Comparison of ENCODE assay signal across 8 cellular contexts in the genomic region with DNA sequence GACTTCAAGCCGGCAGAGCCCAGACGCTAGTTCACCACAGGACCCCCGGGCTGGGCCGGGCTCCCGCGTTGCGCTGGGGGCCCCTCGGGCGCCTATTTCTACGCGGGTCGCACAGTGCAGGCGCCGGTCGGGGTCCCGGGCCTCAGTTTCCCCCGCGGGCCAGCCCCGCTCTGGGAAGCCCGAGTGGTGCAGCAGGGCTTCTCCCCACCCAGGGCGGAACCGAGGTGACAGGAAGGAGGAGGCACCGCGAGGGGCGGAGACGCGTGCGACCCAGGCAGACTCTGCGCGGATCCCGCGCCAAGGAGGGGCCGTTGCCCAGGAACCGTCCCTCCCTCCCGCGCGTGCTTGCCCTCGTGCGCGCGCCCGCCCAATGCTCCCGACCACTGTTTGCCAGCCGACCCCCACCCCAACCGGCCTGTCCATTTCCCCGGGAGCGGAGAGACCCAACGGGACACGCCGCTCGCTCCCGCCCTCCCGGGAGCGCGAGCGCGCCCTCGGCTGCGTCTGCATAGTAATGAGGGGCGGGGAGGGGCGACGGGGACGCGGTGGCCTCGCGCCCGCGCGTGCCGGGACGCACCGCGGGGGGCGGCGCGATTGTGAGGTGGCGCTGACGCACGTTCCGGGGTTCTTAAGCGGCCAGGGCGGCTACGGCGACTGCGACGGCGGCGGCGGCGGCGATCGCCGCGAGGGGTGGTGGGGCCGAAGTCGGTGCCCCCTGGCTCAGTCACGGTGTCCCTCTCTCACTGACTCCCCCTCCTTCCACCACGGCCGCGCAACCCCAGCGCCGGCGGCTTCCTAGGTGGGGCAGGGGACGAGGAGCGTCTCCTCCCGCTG. TPM values are rescaled to one million over a fixed set of nuclear protein-coding genes. Genes with fewer than 3 reads are reported as not detected.
A peak's percentile ranks its signal among the peaks of the same experiment; 100 is the strongest.
DNase-seq lines count a peak whose midpoint lies in the region; ATAC-seq and TF ChIP-seq lines count a peak whose summit lies in the region.

A gene (plus strand): TSS at position 657 of the 834 bp plus-strand sequence. CDS start 193 bp downstream, outside the sequence.

- ATAC-seq in CD4-positive, alpha-beta T cell (ENCODE audit: poor library complexity): peak; percentile 65
- ATAC-seq in GM19438 (IDR thresholded peaks at IDR 0.05; ENCODE audit: low read depth, unreplicated experiment) (peak; percentile 52), HG03571 (IDR thresholded peaks at IDR 0.05; ENCODE audit: unreplicated experiment) (peak; percentile 55)

- H3K4me1 ChIP-seq in NT2/D1 (ENCODE audit: insufficient read depth, insufficient read length) (no peaks in the 10 kb centered on the region), endocrine pancreas (ENCODE audit: control insufficient read depth, insufficient read depth, low read length) (peaks cover 18% of the 10 kb centered on the region)

- peak within 1 kb of the TSS; percentile 100 for H3K27ac ChIP-seq in CD4-positive, alpha-beta T cell (ENCODE audit: low read depth, low read length)

- peak within 1 kb of the TSS; percentile 99 for H3K4me3 Mint-ChIP-seq in CD4-positive, alpha-beta T cell

- no peaks in the 10 kb centered on the region for H3K9me3 Mint-ChIP-seq in CD4-positive, alpha-beta T cell

- no peaks in the 10 kb centered on the region for H3K27me3 ChIP-seq in CD4-positive, alpha-beta T cell (ENCODE audit: control insufficient read depth, insufficient read depth, low read length)
- no peaks in the 10 kb centered on the region for H3K27me3 ChIP-seq in NT2/D1 (ENCODE audit: insufficient read depth, insufficient read length)
- no peaks in the 10 kb centered on the region for H3K27me3 ChIP-seq in endocrine pancreas (ENCODE audit: control insufficient read depth, insufficient read depth, low read length)

- peak; percentile 84 to 93 (median 88) for DNase-seq in CD4-positive, alpha-beta T cell
- DNase-seq in NT2/D1 (ENCODE audit: low read depth, low spot score) (peak; percentile 70), mesenteric fat pad (ENCODE audit: low spot score) (peak; percentile 98)
- DNase-seq in activated CD8-positive, alpha-beta memory T cell treated with anti-CD3 and anti-CD28 coated beads, Interleukin-2, amount 50 U/mL, for 1 hour (ENCODE audit: extremely low read depth): peak; percentile 81
- peak; percentile 82 for DNase-seq in stimulated activated CD8-positive, alpha-beta memory T cell treated with anti-CD3 and anti-CD28 coated beads, Interleukin-15, amount 100 ng/mL, for 1 hour (ENCODE audit: low read depth)

- H3K9ac ChIP-seq in NT2/D1 (ENCODE audit: insufficient read length, low read depth) (peak within 1 kb of the TSS; percentile 93), endocrine pancreas (ENCODE audit: control insufficient read depth, insufficient read depth, low read length) (peak within 1 kb of the TSS; percentile 99)

- peak within 1 kb of the TSS; percentile 99 for H3K27ac Mint-ChIP-seq in CD4-positive, alpha-beta T cell

- POLR2A ChIA-PET in CD4-positive, alpha-beta T cell (lab: Charles Lee): interaction anchor here (1.0 to 2.3 kb wide), 13 partner anchors 10 to 1518 kb away, joined by 3 to 16 read pairs (median 4); a partner anchor contains a TSS

- intact Hi-C loops in CD4-positive, alpha-beta T cell (cut with DNase I, micrococcal nuclease): loop anchor here (1.0 to 5.0 kb wide), 9 partner anchors 77 to 1520 kb away; a partner anchor contains a TSS

- TF ChIP-seq CTCF in CD4-positive, alpha-beta T cell (IDR thresholded peaks at IDR 0.05): no peak

- no peaks in the 10 kb centered on the region for H3K27me3 Mint-ChIP-seq in CD4-positive, alpha-beta T cell

- H3K36me3 Mint-ChIP-seq in CD4-positive, alpha-beta T cell (ENCODE audit: low read depth): peaks cover 28% of the 10 kb centered on the region

- H3K36me3 ChIP-seq in NT2/D1 (ENCODE audit: insufficient read depth, insufficient read length, low read length): no peaks in the 10 kb centered on the region
- no peaks in the 10 kb centered on the region for H3K36me3 ChIP-seq in endocrine pancreas (ENCODE audit: control insufficient read depth, insufficient read depth, low read length)

- peak within 1 kb of the TSS; percentile 84 for H3K4me3 ChIP-seq in NT2/D1 (ENCODE audit: insufficient read length, low read depth)
- H3K4me3 ChIP-seq in endocrine pancreas (ENCODE audit: control insufficient read depth, insufficient read depth, low read length): peak within 1 kb of the TSS; percentile 95

- H3K4me1 Mint-ChIP-seq in CD4-positive, alpha-beta T cell (ENCODE audit: low read depth): peaks cover 26% of the 10 kb centered on the region

- no peaks in the 10 kb centered on the region for H3K9me3 ChIP-seq in CD4-positive, alpha-beta T cell (ENCODE audit: control insufficient read depth, low read length)
- H3K9me3 ChIP-seq in NT2/D1 (ENCODE audit: insufficient read depth, low read length): no peaks in the 10 kb centered on the region
- H3K9me3 ChIP-seq in endocrine pancreas (ENCODE audit: control insufficient read depth, low read length): no peaks in the 10 kb centered on the region

- CTCF ChIA-PET in CD4-positive, alpha-beta T cell (lab: Charles Lee): interaction anchor here (1.1 to 1.3 kb wide), 3 partner anchors 10 to 648 kb away, joined by 3 to 4 read pairs (median 3); no protein-coding TSS in a partner anchor

RNA-seq across cellular contexts. Expression of the gene that starts here (rescaled TPM):
- total RNA-seq in CD4-positive, alpha-beta T cell: 10 to 100 TPM; 26.4 to 27.0 TPM
- 23.1 TPM for total RNA-seq in mesenteric fat pad

Comparison
In these comparisons a context has a peak if more than half of its experiments do, and no peak if none do; other contexts are left out.
1. Peak in every context shown above with its lines: DNase-seq, ATAC-seq, H3K4me3 ChIP-seq and H3K27ac ChIP-seq.